ENCODE assay signal across 14 cellular contexts in genomic region chr1:184975208-184975875, GRCh38. TPM values are rescaled to one million over a fixed set of nuclear protein-coding genes. Genes with fewer than 3 reads are reported as not detected.
A peak's percentile ranks its signal among the peaks of the same experiment; 100 is the strongest.
DNase-seq lines count a peak whose midpoint lies in the region; ATAC-seq, FAIRE-seq and TF ChIP-seq lines count a peak whose summit lies in the region.
"Had no signal": no experiment of that assay in that cellular context is flagged by ENCODE, and none has a peak within 500 bp of the region (broad histone marks: within the 10 kb centered on the region; RNA-seq: fewer than 3 reads in every experiment).

No MANE protein-coding gene starts in this region.

- no peak overlapping the region for H3K4me2 ChIP-seq in HepG2 (ENCODE audit: low read depth, low read length)

- TF ChIP-seq RAD21 in HepG2 (CRISPR knock-in tag; IDR thresholded peaks at IDR 0.05) = no peak

- no TSS peak for BruUV-seq in HepG2 (replicated peaks; lab: Mats Ljungman, UMichigan)

- H3K4me3 ChIP-seq in HepG2 (replicated peaks in 1 of 3; ENCODE audit: insufficient read depth in 1 of 3, low read depth in 2 of 3, low read length in 3 of 3) = no peak overlapping the region
- no peak overlapping the region for H3K4me3 ChIP-seq in tibial nerve

- intact Hi-C loops in activated naive CD4-positive, alpha-beta T cell treated with anti-CD3 and anti-CD28 coated beads for 36 hours (cut with micrococcal nuclease) = loop anchor here (10.0 kb wide), 2 partner anchors 481 to 921 kb away; partner anchors contain the start of gene TSEN15
- intact Hi-C loops in HepG2 (cut with micrococcal nuclease; ENCODE audit: unreplicated experiment) = no loop called here

- no peaks in the 10 kb centered on the region for H3K79me2 ChIP-seq in HepG2 (ENCODE audit: insufficient read depth, low read length)

- peak overlapping the region; percentile 3 for H3K27ac Mint-ChIP-seq in activated naive CD4-positive, alpha-beta T cell treated with anti-CD3 and anti-CD28 coated beads, Interleukin-2, amount 10 ng/mL, durations not matched to agents 7 days and 5 days
- no peak overlapping the region for H3K27ac Mint-ChIP-seq in activated naive CD4-positive, alpha-beta T cell treated with anti-CD3 and anti-CD28 coated beads for 36 hours
- H3K27ac Mint-ChIP-seq in activated naive CD8-positive, alpha-beta T cell = peak overlapping the region; percentile 65
- peak overlapping the region; percentile 98 for H3K27ac Mint-ChIP-seq in stimulated activated effector memory CD8-positive, alpha-beta T cell treated with anti-CD3 and anti-CD28 coated beads, Interleukin-12 subunit alpha, Interleukin-12 subunit beta, amount 100 ng/mL, for 72 hours

- CTCF ChIA-PET in activated naive CD4-positive, alpha-beta T cell treated with anti-CD3 and anti-CD28 coated beads, Interleukin-2, amount 10 ng/mL, durations not matched to agents 7 days and 5 days (lab: Charles Lee) = interaction anchor here (0.6 to 13.9 kb wide), 2 partner anchors 34 to 168 kb away, joined by 3 to 165 read pairs; no protein-coding TSS in a partner anchor
- CTCF ChIA-PET in activated naive CD4-positive, alpha-beta T cell treated with anti-CD3 and anti-CD28 coated beads for 36 hours (lab: Charles Lee) = interaction anchor here (0.9 to 2.4 kb wide), 3 partner anchors 10 to 170 kb away, joined by 3 to 14 read pairs (median 4); no protein-coding TSS in a partner anchor
- CTCF ChIA-PET in HepG2 (lab: Yijun Ruan, JAX; ENCODE audit: low intra/inter-chr PET ratio, low total read pairs) = no interaction called here

- H3K36me3 Mint-ChIP-seq in activated naive CD4-positive, alpha-beta T cell treated with anti-CD3 and anti-CD28 coated beads, Interleukin-2, amount 10 ng/mL, durations not matched to agents 7 days and 5 days = peaks cover 6% of the 10 kb centered on the region
- H3K36me3 Mint-ChIP-seq in activated naive CD4-positive, alpha-beta T cell treated with anti-CD3 and anti-CD28 coated beads for 36 hours (ENCODE audit: low read depth) = no peaks in the 10 kb centered on the region
- H3K36me3 Mint-ChIP-seq in activated naive CD8-positive, alpha-beta T cell = peaks cover under 1% of the 10 kb centered on the region
- H3K36me3 Mint-ChIP-seq in stimulated activated effector memory CD8-positive, alpha-beta T cell treated with anti-CD3 and anti-CD28 coated beads, Interleukin-12 subunit alpha, Interleukin-12 subunit beta, amount 100 ng/mL, for 72 hours = peaks cover 19% of the 10 kb centered on the region

- H3K36me3 ChIP-seq in HepG2 (replicated peaks in 1 of 2; ENCODE audit: control insufficient read depth in 1 of 2, insufficient read depth in 2 of 2, low read length in 2 of 2) (no peaks in the 10 kb centered on the region), tibial nerve (no peaks in the 10 kb centered on the region)
- H3K36me3 ChIP-seq: spleen had no signal

- no peak overlapping the region for H2AFZ ChIP-seq in HepG2 (ENCODE audit: low read length)

- no peak overlapping the region for H3K27ac ChIP-seq in HepG2 (ENCODE audit: extremely low read length, insufficient read depth, low read length)
- peak overlapping the region in 2 of 4 donors; percentile 83 to 87 for H3K27ac ChIP-seq in tibial nerve

- peak in 1 of 2 experiments; percentile 25; a peak in 1 of 4 replicates for TF ChIP-seq EP300 in HepG2 (IDR thresholded peaks at IDR 0.05; ENCODE audit: low read depth in 2 of 2, low read length in 2 of 2)
- TF ChIP-seq EP300 in HepG2 (CRISPR knock-in tag; IDR thresholded peaks at IDR 0.05; ENCODE audit: borderline replicate concordance) = no peak
- no peak for TF ChIP-seq EP300 in tibial nerve (IDR thresholded peaks at IDR 0.05)

- in situ Hi-C loops in HepG2 (cut with HindIII; ENCODE audit: extremely low pct_ligation_motif_present, low pct_unique_long_range_greater_than_20kb) = no loop called here

- TF ChIP-seq CTCF in HepG2 (CRISPR knock-in tag; IDR thresholded peaks at IDR 0.05) (no peak), tibial nerve (IDR thresholded peaks at IDR 0.05) (no peak)

- TF ChIP-seq POLR2A in HepG2 (IDR thresholded peaks at IDR 0.05; ENCODE audit: insufficient read depth in 1 of 2, low read depth in 2 of 2, low read length in 2 of 2) (no peak), tibial nerve (IDR thresholded peaks at IDR 0.05) (no peak)

- H3K27me3 Mint-ChIP-seq in activated naive CD4-positive, alpha-beta T cell treated with anti-CD3 and anti-CD28 coated beads, Interleukin-2, amount 10 ng/mL, durations not matched to agents 7 days and 5 days = peaks cover 18% of the 10 kb centered on the region
- peaks cover 23% of the 10 kb centered on the region for H3K27me3 Mint-ChIP-seq in activated naive CD4-positive, alpha-beta T cell treated with anti-CD3 and anti-CD28 coated beads for 36 hours (ENCODE audit: low read depth)
- peaks cover 18% of the 10 kb centered on the region for H3K27me3 Mint-ChIP-seq in activated naive CD8-positive, alpha-beta T cell

- H3K27me3 ChIP-seq in HepG2 (ENCODE audit: control insufficient read depth in 1 of 2, insufficient read depth in 2 of 2, low read length in 2 of 2) (peaks cover 0 to 42% of the 10 kb centered on the region in 2 experiments; a peak in 4 of 5 replicates), tibial nerve (no peaks in the 10 kb centered on the region)

- peak; percentile 21 for FAIRE-seq in HepG2 (lab: Jason Lieb, UNC)
- FAIRE-seq: H54, TTC549 had no signal

- peaks cover 22% of the 10 kb centered on the region for H3K4me1 ChIP-seq in HepG2 (ENCODE audit: insufficient read depth, low read length)
- H3K4me1 ChIP-seq in tibial nerve = peaks cover 0 to 39% (median 10%) of the 10 kb centered on the region in 4 donors

- peak overlapping the region; percentile 34 for H3K4me3 Mint-ChIP-seq in activated naive CD4-positive, alpha-beta T cell treated with anti-CD3 and anti-CD28 coated beads, Interleukin-2, amount 10 ng/mL, durations not matched to agents 7 days and 5 days
- H3K4me3 Mint-ChIP-seq in activated naive CD4-positive, alpha-beta T cell treated with anti-CD3 and anti-CD28 coated beads for 36 hours = no peak overlapping the region
- peak overlapping the region; percentile 72 for H3K4me3 Mint-ChIP-seq in activated naive CD8-positive, alpha-beta T cell
- peak overlapping the region; percentile 88 for H3K4me3 Mint-ChIP-seq in stimulated activated effector memory CD8-positive, alpha-beta T cell treated with anti-CD3 and anti-CD28 coated beads, Interleukin-12 subunit alpha, Interleukin-12 subunit beta, amount 100 ng/mL, for 72 hours

- H3K4me1 Mint-ChIP-seq in activated naive CD4-positive, alpha-beta T cell treated with anti-CD3 and anti-CD28 coated beads, Interleukin-2, amount 10 ng/mL, durations not matched to agents 7 days and 5 days = peaks cover 53% of the 10 kb centered on the region
- H3K4me1 Mint-ChIP-seq in activated naive CD4-positive, alpha-beta T cell treated with anti-CD3 and anti-CD28 coated beads for 36 hours (ENCODE audit: low read depth) = peaks cover 37% of the 10 kb centered on the region
- peaks cover 40% of the 10 kb centered on the region for H3K4me1 Mint-ChIP-seq in activated naive CD8-positive, alpha-beta T cell (ENCODE audit: low read depth)
- H3K4me1 Mint-ChIP-seq in stimulated activated effector memory CD8-positive, alpha-beta T cell treated with anti-CD3 and anti-CD28 coated beads, Interleukin-12 subunit alpha, Interleukin-12 subunit beta, amount 100 ng/mL, for 72 hours = peaks cover 40% of the 10 kb centered on the region

- H3K9me3 ChIP-seq in HepG2 (ENCODE audit: low read length) (no peaks in the 10 kb centered on the region), tibial nerve (no peaks in the 10 kb centered on the region)
- H3K9me3 ChIP-seq: spleen had no signal

- no peaks in the 10 kb centered on the region for H3K9me3 Mint-ChIP-seq in activated naive CD4-positive, alpha-beta T cell treated with anti-CD3 and anti-CD28 coated beads, Interleukin-2, amount 10 ng/mL, durations not matched to agents 7 days and 5 days
- no peaks in the 10 kb centered on the region for H3K9me3 Mint-ChIP-seq in activated naive CD4-positive, alpha-beta T cell treated with anti-CD3 and anti-CD28 coated beads for 36 hours
- H3K9me3 Mint-ChIP-seq in activated naive CD8-positive, alpha-beta T cell (ENCODE audit: low read depth) = no peaks in the 10 kb centered on the region
- no peaks in the 10 kb centered on the region for H3K9me3 Mint-ChIP-seq in stimulated activated effector memory CD8-positive, alpha-beta T cell treated with anti-CD3 and anti-CD28 coated beads, Interleukin-12 subunit alpha, Interleukin-12 subunit beta, amount 100 ng/mL, for 72 hours

- POLR2A ChIA-PET in HepG2 (lab: Yijun Ruan, JAX) = no interaction called here

- ATAC-seq in HepG2 = peak; percentile 62
- no peak for ATAC-seq in stimulated activated effector memory CD8-positive, alpha-beta T cell treated with anti-CD3 and anti-CD28 coated beads, Interleukin-12 subunit alpha, Interleukin-12 subunit beta, amount 100 ng/mL, for 72 hours

- 2% methylated on average over 6 of the region's 6 CpGs for WGBS in HepG2 (ENCODE audit: low lambda C conversion rate)
- WGBS in tibial nerve, 2 donors = 49 to 52% methylated on average over 6 of the region's 6 CpGs

- DNase-seq in activated naive CD4-positive, alpha-beta T cell treated with anti-CD3 and anti-CD28 coated beads, Interleukin-2, amount 10 ng/mL, durations not matched to agents 7 days and 5 days = no peak
- no peak for DNase-seq in activated naive CD4-positive, alpha-beta T cell treated with anti-CD3 and anti-CD28 coated beads for 36 hours
- peak; percentile 47 for DNase-seq in HepG2 (ENCODE audit: low spot score)
- no peak for DNase-seq in stimulated activated effector memory CD8-positive, alpha-beta T cell treated with anti-CD3 and anti-CD28 coated beads, Interleukin-12 subunit alpha, Interleukin-12 subunit beta, amount 100 ng/mL, for 72 hours (ENCODE audit: low spot score in 2 of 2)
- DNase-seq in NCI-H1092 treated with DMSO at 0.1 percent for 48 hours (lab: John Stamatoyannopoulos, UW) = no peak
- DNase-seq in tibial nerve (ENCODE audit: low spot score in 2 of 2) = no peak
- no peak for DNase-seq in NCI-H774 (lab: John Stamatoyannopoulos, UW)
- DNase-seq: DMS79, NCI-H1092, NCI-H82, spleen had no signal

- H4K20me1 ChIP-seq in HepG2 (ENCODE audit: insufficient read depth, low read length) = no peaks in the 10 kb centered on the region

- no peak overlapping the region for H3K9ac ChIP-seq in HepG2 (ENCODE audit: insufficient read depth, low read depth, low read length)

RNA-seq across cellular contexts. Expression of gene NIBAN1, which starts 1.0 kb away (rescaled TPM):
- 1 to 10 TPM; 4.2 to 4.5 TPM for total RNA-seq in activated naive CD4-positive, alpha-beta T cell treated with anti-CD3 and anti-CD28 coated beads for 36 hours
- total RNA-seq in HepG2 (2016; rRNA removed; fragmentation: Illumina TruSeq; extraction: Trizol) (not detected in 2 replicates), tibial nerve (10 to 100 TPM; 17.7 to 26.4 (median 22.1) TPM)
- total RNA-seq in HepG2 (2016; cell fraction: cytosol; rRNA removed; fragmentation: Illumina TruSeq; extraction: Trizol; ENCODE audit: low read depth) = not detected in 2 replicates
- not detected in 2 replicates for total RNA-seq in HepG2 (2016; cell fraction: insoluble cytoplasmic fraction; rRNA removed; fragmentation: Illumina TruSeq; extraction: Trizol)
- not detected in 2 replicates for total RNA-seq in HepG2 (2016; cell fraction: membrane; rRNA removed; fragmentation: Illumina TruSeq; extraction: Trizol)
- total RNA-seq in HepG2 (2016; cell fraction: nucleus; rRNA removed; fragmentation: Illumina TruSeq; extraction: Trizol) = not detected in 2 replicates
- not detected in 2 replicates for polyA plus RNA-seq in HepG2 (2011; rRNA removed)
- polyA plus RNA-seq in HepG2 (2011; cell fraction: cytosol; rRNA removed) = 0.01 TPM in 1 of 2 replicates, not detected in the other
- not detected in 2 replicates for polyA plus RNA-seq in HepG2 (2011; cell fraction: nucleus; rRNA removed)
- not detected in 2 replicates for polyA plus RNA-seq in HepG2 (2012)
- not detected in 2 replicates for polyA plus RNA-seq in HepG2 (2016; cell fraction: cytosol; fragmentation: Illumina TruSeq; extraction: Trizol; ENCODE audit: low read depth)
- polyA plus RNA-seq in HepG2 (2016; cell fraction: insoluble cytoplasmic fraction; fragmentation: Illumina TruSeq; extraction: Trizol; ENCODE audit: low read depth) = not detected in 2 replicates
- polyA plus RNA-seq in HepG2 (2016; cell fraction: membrane; fragmentation: Illumina TruSeq; extraction: Trizol; ENCODE audit: low read depth) = not detected in 2 replicates
- not detected in 2 replicates for polyA plus RNA-seq in HepG2 (2016; cell fraction: nucleus; fragmentation: Illumina TruSeq; extraction: Trizol; ENCODE audit: insufficient read depth, low read depth)
- polyA minus RNA-seq in HepG2 (2011; rRNA and poly(A)+ RNA removed; ENCODE audit: low replicate concordance) = 1.2 TPM in 1 of 2 replicates, not detected in the other
- polyA minus RNA-seq in HepG2 (2011; cell fraction: cytosol; rRNA and poly(A)+ RNA removed) = not detected in 2 replicates
- not detected in 2 replicates for polyA minus RNA-seq in HepG2 (2011; cell fraction: nucleus; rRNA and poly(A)+ RNA removed)
